Comparison of ENCODE assay signal across 34 cellular contexts in the genomic region with DNA sequence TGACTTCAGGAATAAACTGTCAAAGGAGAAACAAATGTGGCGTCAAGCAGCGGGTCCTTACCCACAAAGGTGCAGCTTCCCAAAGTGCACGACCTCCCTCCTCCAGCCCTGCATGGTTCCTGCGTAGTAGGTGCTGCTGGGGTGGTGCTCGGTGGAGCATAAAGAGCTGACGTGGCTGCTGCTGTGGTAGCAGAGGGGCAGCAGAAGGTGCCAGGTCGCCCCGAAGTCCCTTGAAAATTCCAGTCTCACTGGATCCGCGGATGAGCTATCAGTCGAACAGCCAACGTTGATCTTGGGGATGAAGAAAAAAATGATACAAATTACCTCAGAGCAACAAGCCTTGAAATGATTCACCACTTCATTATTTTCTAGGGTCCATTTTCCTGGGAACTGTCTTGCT.
"Had no signal": no experiment of that assay in that cellular context is flagged by ENCODE, and none has a peak within 500 bp of the region (broad histone marks: within the 10 kb centered on the region; RNA-seq: fewer than 3 reads in every experiment).

No MANE protein-coding gene starts in this region.

- H3K36me3 Mint-ChIP-seq: activated naive CD4-positive, alpha-beta T cell treated with anti-CD3 and anti-CD28 coated beads, Interleukin-2, amount 50 U/mL, for 24 hours; brain had no signal

- H3K4me3 ChIP-seq: Peyer's patch, SJCRH30, SK-N-MC had no signal

- H3K9me3 ChIP-seq: Peyer's patch, SJCRH30 had no signal

- H3K4me3 Mint-ChIP-seq: activated CD8-positive, alpha-beta T cell treated with anti-CD3 and anti-CD28 coated beads for 36 hours; activated naive CD4-positive, alpha-beta T cell treated with anti-CD3 and anti-CD28 coated beads, Interleukin-2, amount 50 U/mL, for 24 hours; activated T-cell treated with anti-CD3 and anti-CD28 coated beads, Interleukin-2, amount 50 U/mL, for 72 hours; activated T-helper 17 cell treated with anti-CD3 and anti-CD28 coated beads, Interleukin-2, amount 50 U/mL, for 72 hours; brain had no signal

- H3K9me3 Mint-ChIP-seq: activated CD8-positive, alpha-beta T cell treated with anti-CD3 and anti-CD28 coated beads for 36 hours; activated naive CD4-positive, alpha-beta T cell treated with anti-CD3 and anti-CD28 coated beads, Interleukin-2, amount 50 U/mL, for 24 hours; activated T-cell treated with anti-CD3 and anti-CD28 coated beads, Interleukin-2, amount 50 U/mL, for 72 hours; activated T-helper 17 cell treated with anti-CD3 and anti-CD28 coated beads, Interleukin-2, amount 50 U/mL, for 72 hours had no signal

- H3K36me3 ChIP-seq: Peyer's patch, WERI-Rb-1 had no signal

- H3K4me1 ChIP-seq: Peyer's patch, SJCRH30 had no signal

- H3K27ac Mint-ChIP-seq: activated CD8-positive, alpha-beta T cell treated with anti-CD3 and anti-CD28 coated beads for 36 hours; activated naive CD4-positive, alpha-beta T cell treated with anti-CD3 and anti-CD28 coated beads, Interleukin-2, amount 50 U/mL, for 24 hours; activated T-cell treated with anti-CD3 and anti-CD28 coated beads, Interleukin-2, amount 50 U/mL, for 72 hours; activated T-helper 17 cell treated with anti-CD3 and anti-CD28 coated beads, Interleukin-2, amount 50 U/mL, for 72 hours; brain had no signal

- H3K27me3 ChIP-seq: Peyer's patch, SJCRH30 had no signal

- DNase-seq: activated CD4-positive, alpha-beta T cell treated with anti-CD3 and anti-CD28 coated beads for 1 hour; activated CD4-positive, alpha-beta T cell treated with anti-CD3 and anti-CD28 coated beads for 48 hours; activated CD4-positive, CD25-positive, alpha-beta regulatory T cell; activated CD8-positive, alpha-beta T cell treated with anti-CD3 and anti-CD28 coated beads for 36 hours; activated effector memory CD4-positive, alpha-beta T cell treated with anti-CD3 and anti-CD28 coated beads, Interleukin-2, amount 50 U/mL, for 16 hours; activated naive CD4-positive, alpha-beta T cell treated with Interleukin-2 at 50 U/mL for 16 hours; activated T-cell treated with anti-CD3 and anti-CD28 coated beads, Interleukin-2, amount 50 U/mL, for 1 hour; activated T-cell treated with anti-CD3 and anti-CD28 coated beads, Interleukin-2, amount 50 U/mL, for 72 hours; anterior cingulate cortex; caudate nucleus; cerebellar nuclear complex; NCI-H1092 treated with DMSO at 0.1 percent for 48 hours; NCI-H1417; NCI-H146; NCI-H187; NCI-H2029 treated with DMSO at 0.1 percent for 48 hours; NCI-H2107; NCI-H2171; NCI-H510A; NCI-H526; NCI-H748 treated with DMSO at 0.1 percent for 48 hours; NK-92 treated with Interleukin-12 subunit alpha and Interleukin-12 subunit beta, amount 100 ng/mL, for 24 hours; PC-3; Peyer's patch; SHP77; T1000; WERI-Rb-1 had no signal

- H3K27ac ChIP-seq: Peyer's patch, RWPE1, SJCRH30, SK-N-MC, WERI-Rb-1 had no signal

- ATAC-seq: activated CD8-positive, alpha-beta T cell treated with anti-CD3 and anti-CD28 coated beads for 36 hours; activated T-cell treated with anti-CD3 and anti-CD28 coated beads, Interleukin-2, amount 50 U/mL, for 72 hours; activated T-helper 17 cell treated with anti-CD3 and anti-CD28 coated beads, Interleukin-2, amount 50 U/mL, for 72 hours; PC-3 had no signal

- FAIRE-seq: bronchial epithelial cell had no signal

- H3K4me1 Mint-ChIP-seq: activated naive CD4-positive, alpha-beta T cell treated with anti-CD3 and anti-CD28 coated beads, Interleukin-2, amount 50 U/mL, for 24 hours; activated T-helper 17 cell treated with anti-CD3 and anti-CD28 coated beads, Interleukin-2, amount 50 U/mL, for 72 hours; brain had no signal
